ENCODE assay signal across 11 cellular contexts in the genomic region with DNA sequence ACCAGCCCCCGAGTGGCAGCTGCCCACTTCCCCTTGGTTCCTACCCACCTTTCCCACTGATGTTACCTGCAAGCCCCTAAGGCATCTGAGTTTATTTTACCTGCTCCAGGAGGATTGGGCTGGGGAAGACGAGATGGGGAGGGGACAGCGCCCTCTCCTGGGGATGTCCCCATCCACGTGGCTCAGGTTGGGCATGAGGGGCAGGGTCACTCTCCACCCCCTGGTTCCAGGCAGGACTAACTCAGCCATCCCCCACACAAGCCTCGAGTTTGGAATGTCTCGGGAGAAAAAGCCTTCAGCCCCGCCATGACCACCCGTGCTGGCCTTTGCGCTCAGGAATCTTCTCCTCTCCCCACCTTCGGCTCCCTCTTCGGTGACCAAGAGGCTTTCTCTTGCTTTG.
DNase-seq lines count a peak whose midpoint lies in the region; ATAC-seq, FAIRE-seq and TF ChIP-seq lines count a peak whose summit lies in the region.
"Had no signal": no experiment of that assay in that cellular context is flagged by ENCODE, and none has a peak within 500 bp of the region (broad histone marks: within the 10 kb centered on the region; RNA-seq: fewer than 3 reads in every experiment).

No MANE protein-coding gene starts in this region.

- H3K27ac ChIP-seq in kidney (ENCODE audit: low read depth in 2 of 2, low read length in 2 of 2) = peak overlapping the region in 1 of 2 donors; percentile 47

- H3K9me3 ChIP-seq in kidney (ENCODE audit: control insufficient read depth in 1 of 2, low read length in 2 of 2) = no peaks in the 10 kb centered on the region

- no peak overlapping the region for H3K4me3 ChIP-seq in epithelial cell of proximal tubule (ENCODE audit: low read depth, low read length)
- H3K4me3 ChIP-seq in kidney (ENCODE audit: low read length in 2 of 2) = no peak overlapping the region

- no peaks in the 10 kb centered on the region for H3K27me3 Mint-ChIP-seq in osteocyte (ENCODE audit: unreplicated experiment)

- no peak overlapping the region for H3K4me3 Mint-ChIP-seq in osteocyte (ENCODE audit: unreplicated experiment)

- no peaks in the 10 kb centered on the region for H3K9me3 Mint-ChIP-seq in osteocyte (ENCODE audit: unreplicated experiment)

- no peak for ATAC-seq in HG03095 (IDR thresholded peaks at IDR 0.05; ENCODE audit: unreplicated experiment)
- ATAC-seq in activated CD4-positive, CD25-positive, alpha-beta regulatory T cell treated with anti-CD3 and anti-CD28 coated beads, Interleukin-2, amount 50 U/mL, for 24 hours = no peak
- no peak for ATAC-seq in HG03354 (IDR thresholded peaks at IDR 0.05; ENCODE audit: poor library complexity, severe bottlenecking, unreplicated experiment)

- FAIRE-seq in kidney (lab: Jason Lieb, UNC) = no peak

- peaks cover 16% of the 10 kb centered on the region for H3K36me3 Mint-ChIP-seq in osteocyte (ENCODE audit: unreplicated experiment)

- intact Hi-C loops in kidney (cut with DNase I) = no loop called here

- peaks cover 40 to 83% of the 10 kb centered on the region in 2 donors for H3K36me3 ChIP-seq in kidney (ENCODE audit: control insufficient read depth in 1 of 2, insufficient read depth in 2 of 2, low read length in 2 of 2)

- peak overlapping the region; percentile 67 for H3K27ac Mint-ChIP-seq in osteocyte (ENCODE audit: unreplicated experiment)

- H3K9ac ChIP-seq in kidney (ENCODE audit: low read length in 2 of 2) = no peak overlapping the region

- DNase-seq in COLO668 (lab: John Stamatoyannopoulos, UW; ENCODE audit: unreplicated experiment) (peak; percentile 24), MV-4-11 (lab: John Stamatoyannopoulos, UW) (peak; percentile 26), epithelial cell of proximal tubule (ENCODE audit: low read depth) (no peak), osteocyte (ENCODE audit: extremely low spot score, unreplicated experiment) (no peak), kidney (no peak)
- DNase-seq: activated CD4-positive, alpha-beta T cell treated with anti-CD3 and anti-CD28 coated beads for 4 hours; GDM1; NCI-H774 had no signal

- peaks cover 65% of the 10 kb centered on the region for H3K4me1 Mint-ChIP-seq in osteocyte (ENCODE audit: unreplicated experiment)

- H3K4me1 ChIP-seq in kidney (ENCODE audit: control insufficient read depth in 1 of 2, insufficient read depth in 1 of 2, low read depth in 1 of 2, low read length in 2 of 2) = no peaks in the 10 kb centered on the region

- TF ChIP-seq CTCF in epithelial cell of proximal tubule (conservative IDR thresholded peaks at IDR 0.05; ENCODE audit: low read depth, low read length) (peak; percentile 51), osteocyte (IDR thresholded peaks at IDR 0.05) (peak; percentile 27), kidney (IDR thresholded peaks at IDR 0.05; ENCODE audit: borderline replicate concordance, extremely low read depth, insufficient read depth) (no peak)

Comparison
In these comparisons a context has a peak if more than half of its experiments do, and no peak if none do; other contexts are left out.
1. DNase-seq: peak in COLO668 (single experiment) and MV-4-11 (single experiment); none in epithelial cell of proximal tubule (single experiment), osteocyte (single experiment) and kidney (single experiment).